Comparison of ENCODE assay signal across 12 cellular contexts in genomic region chr10:45353176-45353575, GRCh38. TPM values are rescaled to one million over a fixed set of nuclear protein-coding genes. Genes with fewer than 3 reads are reported as not detected.
A peak's percentile ranks its signal among the peaks of the same experiment; 100 is the strongest.
DNase-seq lines count a peak whose midpoint lies in the region; ATAC-seq and TF ChIP-seq lines count a peak whose summit lies in the region.
"Had no signal": no experiment of that assay in that cellular context is flagged by ENCODE, and none has a peak within 500 bp of the region (broad histone marks: within the 10 kb centered on the region; RNA-seq: fewer than 3 reads in every experiment).

No MANE protein-coding gene starts in this region.

- no peaks in the 10 kb centered on the region for H3K36me3 ChIP-seq in vagina
- H3K36me3 ChIP-seq: prostate gland had no signal

- H3K4me3 Mint-ChIP-seq in activated CD8-positive, alpha-beta T cell treated with anti-CD3 and anti-CD28 coated beads for 36 hours: no peak overlapping the region
- no peak overlapping the region for H3K4me3 Mint-ChIP-seq in activated CD8-positive, alpha-beta T cell treated with anti-CD3 and anti-CD28 coated beads, Interleukin-2, amount 10 ng/mL, durations not matched to agents 7 days and 5 days
- peak overlapping the region in 1 of 2 donors; percentile 1 for H3K4me3 Mint-ChIP-seq in stimulated activated naive CD8-positive, alpha-beta T cell treated with anti-CD3 and anti-CD28 coated beads, Interleukin-15, amount 100 ng/mL, for 72 hours
- H3K4me3 Mint-ChIP-seq in T-cell: no peak overlapping the region

- TF ChIP-seq POLR2A in vagina (IDR thresholded peaks at IDR 0.05): no peak

- H3K4me3 ChIP-seq in vagina: no peak overlapping the region
- H3K4me3 ChIP-seq: prostate gland had no signal

- intact Hi-C loops in activated CD8-positive, alpha-beta T cell treated with anti-CD3 and anti-CD28 coated beads for 36 hours (cut with micrococcal nuclease): no loop called here
- intact Hi-C loops in vagina (cut with DNase I): no loop called here

- peaks cover 4% of the 10 kb centered on the region for H3K4me1 ChIP-seq in vagina

- peaks cover 12% of the 10 kb centered on the region for H3K4me1 Mint-ChIP-seq in activated CD8-positive, alpha-beta T cell treated with anti-CD3 and anti-CD28 coated beads for 36 hours (ENCODE audit: low read depth)
- H3K4me1 Mint-ChIP-seq in activated CD8-positive, alpha-beta T cell treated with anti-CD3 and anti-CD28 coated beads, Interleukin-2, amount 10 ng/mL, durations not matched to agents 7 days and 5 days (ENCODE audit: low read depth): peaks cover 6% of the 10 kb centered on the region
- H3K4me1 Mint-ChIP-seq in stimulated activated naive CD8-positive, alpha-beta T cell treated with anti-CD3 and anti-CD28 coated beads, Interleukin-15, amount 100 ng/mL, for 72 hours: peaks cover 22% of the 10 kb centered on the region
- H3K4me1 Mint-ChIP-seq in T-cell: peaks cover 7 to 41% (median 31%) of the 10 kb centered on the region in 3 donors

- H3K27me3 ChIP-seq in vagina: no peaks in the 10 kb centered on the region

- no peak overlapping the region for H3K27ac Mint-ChIP-seq in activated CD8-positive, alpha-beta T cell treated with anti-CD3 and anti-CD28 coated beads for 36 hours
- H3K27ac Mint-ChIP-seq in activated CD8-positive, alpha-beta T cell treated with anti-CD3 and anti-CD28 coated beads, Interleukin-2, amount 10 ng/mL, durations not matched to agents 7 days and 5 days: no peak overlapping the region
- no peak overlapping the region for H3K27ac Mint-ChIP-seq in stimulated activated naive CD8-positive, alpha-beta T cell treated with anti-CD3 and anti-CD28 coated beads, Interleukin-15, amount 100 ng/mL, for 72 hours
- peak overlapping the region in 1 of 2 donors; percentile 34 for H3K27ac Mint-ChIP-seq in T-cell

- H3K9me3 ChIP-seq in vagina: no peaks in the 10 kb centered on the region
- H3K9me3 ChIP-seq: prostate gland had no signal

- H3K36me3 Mint-ChIP-seq in activated CD8-positive, alpha-beta T cell treated with anti-CD3 and anti-CD28 coated beads for 36 hours (ENCODE audit: low read depth): no peaks in the 10 kb centered on the region
- H3K36me3 Mint-ChIP-seq in activated CD8-positive, alpha-beta T cell treated with anti-CD3 and anti-CD28 coated beads, Interleukin-2, amount 10 ng/mL, durations not matched to agents 7 days and 5 days (ENCODE audit: low read depth): peaks cover 3% of the 10 kb centered on the region
- no peaks in the 10 kb centered on the region for H3K36me3 Mint-ChIP-seq in T-cell

- no peak for TF ChIP-seq CTCF in activated CD8-positive, alpha-beta T cell treated with anti-CD3 and anti-CD28 coated beads for 36 hours (IDR thresholded peaks at IDR 0.05)
- no peak for TF ChIP-seq CTCF in vagina (IDR thresholded peaks at IDR 0.05)

- CTCF ChIA-PET in activated CD8-positive, alpha-beta T cell treated with anti-CD3 and anti-CD28 coated beads for 36 hours (lab: Charles Lee): interaction anchor here (1.2 kb wide), 1 partner anchor 24 kb away, joined by 3 read pairs; no protein-coding TSS in a partner anchor
- CTCF ChIA-PET in activated CD8-positive, alpha-beta T cell treated with anti-CD3 and anti-CD28 coated beads, Interleukin-2, amount 10 ng/mL, durations not matched to agents 7 days and 5 days (lab: Charles Lee): no interaction called here
- CTCF ChIA-PET in T-cell (lab: Charles Lee): no interaction called here

- no peak overlapping the region for H3K27ac ChIP-seq in vagina
- H3K27ac ChIP-seq: KMS-11, prostate gland had no signal

- H3K27me3 Mint-ChIP-seq in activated CD8-positive, alpha-beta T cell treated with anti-CD3 and anti-CD28 coated beads for 36 hours: peaks cover 3% of the 10 kb centered on the region
- H3K27me3 Mint-ChIP-seq in activated CD8-positive, alpha-beta T cell treated with anti-CD3 and anti-CD28 coated beads, Interleukin-2, amount 10 ng/mL, durations not matched to agents 7 days and 5 days (ENCODE audit: low read depth): peaks cover 11% of the 10 kb centered on the region
- no peaks in the 10 kb centered on the region for H3K27me3 Mint-ChIP-seq in stimulated activated naive CD8-positive, alpha-beta T cell treated with anti-CD3 and anti-CD28 coated beads, Interleukin-15, amount 100 ng/mL, for 72 hours
- H3K27me3 Mint-ChIP-seq in T-cell: peaks cover 0 to 6% of the 10 kb centered on the region in 2 donors

- no peak for DNase-seq in activated CD8-positive, alpha-beta T cell treated with anti-CD3 and anti-CD28 coated beads for 36 hours
- DNase-seq in activated CD8-positive, alpha-beta T cell treated with anti-CD3 and anti-CD28 coated beads, Interleukin-2, amount 10 ng/mL, durations not matched to agents 7 days and 5 days: no peak
- peak; percentile 78 for DNase-seq in M059J (ENCODE audit: low read depth)
- DNase-seq in stimulated activated naive CD8-positive, alpha-beta T cell treated with anti-CD3 and anti-CD28 coated beads, Interleukin-15, amount 100 ng/mL, for 72 hours: no peak
- no peak for DNase-seq in AG08395 (ENCODE audit: low spot score)
- DNase-seq in T-cell: no peak
- no peak for DNase-seq in vagina (ENCODE audit: extremely low spot score in 2 of 2)

- peak; percentile 37 for ATAC-seq in activated CD8-positive, alpha-beta T cell treated with anti-CD3 and anti-CD28 coated beads for 36 hours
- ATAC-seq in activated CD8-positive, alpha-beta T cell treated with anti-CD3 and anti-CD28 coated beads, Interleukin-2, amount 10 ng/mL, durations not matched to agents 7 days and 5 days: no peak
- peak; percentile 77 for ATAC-seq in HG02642 (IDR thresholded peaks at IDR 0.05; ENCODE audit: poor library complexity, unreplicated experiment)
- peak; percentile 85 for ATAC-seq in stimulated activated naive CD8-positive, alpha-beta T cell treated with anti-CD3 and anti-CD28 coated beads, Interleukin-15, amount 100 ng/mL, for 72 hours
- no peak for ATAC-seq in T-cell (replicated peaks in 1 of 4)
- ATAC-seq: Panc1 had no signal

- POLR2A ChIA-PET in activated CD8-positive, alpha-beta T cell treated with anti-CD3 and anti-CD28 coated beads for 36 hours (lab: Charles Lee): no interaction called here
- POLR2A ChIA-PET in activated CD8-positive, alpha-beta T cell treated with anti-CD3 and anti-CD28 coated beads, Interleukin-2, amount 10 ng/mL, durations not matched to agents 7 days and 5 days (lab: Charles Lee): no interaction called here
- POLR2A ChIA-PET in T-cell (lab: Charles Lee): no interaction called here

- H3K9me3 Mint-ChIP-seq in activated CD8-positive, alpha-beta T cell treated with anti-CD3 and anti-CD28 coated beads for 36 hours: peaks cover 5% of the 10 kb centered on the region
- no peaks in the 10 kb centered on the region for H3K9me3 Mint-ChIP-seq in activated CD8-positive, alpha-beta T cell treated with anti-CD3 and anti-CD28 coated beads, Interleukin-2, amount 10 ng/mL, durations not matched to agents 7 days and 5 days (ENCODE audit: insufficient read depth)
- peaks cover 5 to 8% of the 10 kb centered on the region in 2 donors for H3K9me3 Mint-ChIP-seq in stimulated activated naive CD8-positive, alpha-beta T cell treated with anti-CD3 and anti-CD28 coated beads, Interleukin-15, amount 100 ng/mL, for 72 hours
- no peaks in the 10 kb centered on the region for H3K9me3 Mint-ChIP-seq in T-cell

RNA-seq across cellular contexts. Expression of gene ALOX5, which starts 20.8 kb away (rescaled TPM):
- total RNA-seq in activated CD8-positive, alpha-beta T cell treated with anti-CD3 and anti-CD28 coated beads for 36 hours: under 1 TPM; 0.56 to 0.60 TPM
- 1 to 10 TPM; 9.7 to 9.9 TPM for total RNA-seq in activated CD8-positive, alpha-beta T cell treated with anti-CD3 and anti-CD28 coated beads, Interleukin-2, amount 10 ng/mL, durations not matched to agents 7 days and 5 days
- total RNA-seq in M059J (2014; rRNA removed; shearing (Covaris generic)): not detected in 2 replicates
- total RNA-seq in T-cell (10 to 100 TPM; 13.8 to 39.8 (median 16.1) TPM), vagina (22.8 TPM)
- total RNA-seq: dermis microvascular lymphatic vessel endothelial cell had no signal

RNA-seq across cellular contexts. Expression of gene OR13A1, which starts 37.8 kb away (rescaled TPM):
- total RNA-seq in activated CD8-positive, alpha-beta T cell treated with anti-CD3 and anti-CD28 coated beads for 36 hours: not detected
- total RNA-seq in activated CD8-positive, alpha-beta T cell treated with anti-CD3 and anti-CD28 coated beads, Interleukin-2, amount 10 ng/mL, durations not matched to agents 7 days and 5 days: not detected
- 0.15 TPM in 1 of 2 replicates, not detected in the other for total RNA-seq in M059J (2014; rRNA removed; shearing (Covaris generic))
- total RNA-seq in T-cell (under 1 TPM in 3 of 5 donors, not detected in 2; 0.19 to 0.26 (median 0.20) TPM), vagina (not detected)
- total RNA-seq: dermis microvascular lymphatic vessel endothelial cell, prostate gland had no signal

Comparison
In these comparisons a context has a peak if more than half of its experiments do, and no peak if none do; other contexts are left out.
1. ATAC-seq: peak in activated CD8-positive, alpha-beta T cell treated with anti-CD3 and anti-CD28 coated beads for 36 hours (single experiment), HG02642 (single experiment) and stimulated activated naive CD8-positive, alpha-beta T cell treated with anti-CD3 and anti-CD28 coated beads, Interleukin-15, amount 100 ng/mL, for 72 hours (single experiment); none in activated CD8-positive, alpha-beta T cell treated with anti-CD3 and anti-CD28 coated beads, Interleukin-2, amount 10 ng/mL, durations not matched to agents 7 days and 5 days (single experiment) and T-cell (0 of 4).
2. RNA of gene ALOX5, which starts 20.8 kb away (total RNA-seq): 22.8 TPM in vagina (single experiment), 13.8 to 39.8 TPM in T-cell and 9.7 to 9.9 TPM in activated CD8-positive, alpha-beta T cell treated with anti-CD3 and anti-CD28 coated beads, Interleukin-2, amount 10 ng/mL, durations not matched to agents 7 days and 5 days; 0.56 to 0.60 TPM in activated CD8-positive, alpha-beta T cell treated with anti-CD3 and anti-CD28 coated beads for 36 hours and not detected in M059J; every median in the first group is over 4 times any median in the second.